ENCODE assay signal across 13 cellular contexts in genomic region chr14:93759781-93760307, GRCh38. TPM values are rescaled to one million over a fixed set of nuclear protein-coding genes. Genes with fewer than 3 reads are reported as not detected.
DNase-seq lines count a peak whose midpoint lies in the region; ATAC-seq and TF ChIP-seq lines count a peak whose summit lies in the region.
"Had no signal": no experiment of that assay in that cellular context is flagged by ENCODE, and none has a peak within 500 bp of the region (broad histone marks: within the 10 kb centered on the region; RNA-seq: fewer than 3 reads in every experiment).

No MANE protein-coding gene starts in this region.

- peak overlapping the region; percentile 6 for H3K4me3 ChIP-seq in left ventricle myocardium inferior
- peak overlapping the region; percentile 29 for H3K4me3 ChIP-seq in rectal smooth muscle tissue (ENCODE audit: low read length)
- H3K4me3 ChIP-seq: smooth muscle cell had no signal

- H3K27me3 ChIP-seq in left ventricle myocardium inferior (ENCODE audit: low read depth): no peaks in the 10 kb centered on the region
- no peaks in the 10 kb centered on the region for H3K27me3 ChIP-seq in rectal smooth muscle tissue (ENCODE audit: control insufficient read depth, insufficient read depth, low read length)

- no peak for TF ChIP-seq CTCF in left ventricle myocardium inferior (IDR thresholded peaks at IDR 0.05; ENCODE audit: borderline replicate concordance)

- no peak overlapping the region for H3K9ac ChIP-seq in rectal smooth muscle tissue (ENCODE audit: low read length)

- intact Hi-C loops in left ventricle myocardium inferior (cut with micrococcal nuclease): no loop called here

- DNase-seq in ELF-1 (ENCODE audit: low read depth, low spot score) (peak; percentile 32), SHP77 (lab: John Stamatoyannopoulos, UW) (peak; percentile 27 to 33), left ventricle myocardium inferior (peak; percentile 68), D341Med (ENCODE audit: low spot score) (no peak), A172 (ENCODE audit: low spot score) (no peak)
- no peak for DNase-seq in stimulated activated CD4-positive, alpha-beta T cell treated with anti-CD3 and anti-CD28 coated beads, Interleukin-1b, Interleukin-23, amount 100 ng/mL, for 48 hours
- DNase-seq: CD4-positive, CD25-positive, alpha-beta regulatory T cell; NCI-H526 treated with DMSO at 0.1 percent for 48 hours; stimulated activated naive CD4-positive, alpha-beta T cell; T-helper 1 cell had no signal

- H3K4me1 ChIP-seq in left ventricle myocardium inferior (peaks cover 37% of the 10 kb centered on the region), rectal smooth muscle tissue (ENCODE audit: control insufficient read depth, insufficient read depth, low read length) (peaks cover 51% of the 10 kb centered on the region)

- H3K36me3 ChIP-seq in left ventricle myocardium inferior: no peaks in the 10 kb centered on the region
- H3K36me3 ChIP-seq in rectal smooth muscle tissue (ENCODE audit: control insufficient read depth, insufficient read depth, low read length): no peaks in the 10 kb centered on the region

- ATAC-seq in GM19395 (IDR thresholded peaks at IDR 0.05; ENCODE audit: unreplicated experiment): no peak

- H3K9me3 ChIP-seq in left ventricle myocardium inferior (replicated peaks): no peaks in the 10 kb centered on the region

- H3K27ac ChIP-seq in left ventricle myocardium inferior (replicated peaks) (peak overlapping the region; percentile 69), rectal smooth muscle tissue (ENCODE audit: low read depth, low read length) (peak overlapping the region; percentile 95)

RNA-seq across cellular contexts. Expression of gene PRIMA1, which starts 28.4 kb away (rescaled TPM):
- total RNA-seq in left ventricle myocardium inferior: 7.3 TPM
- not detected in 2 replicates for total RNA-seq in A172 (2014; rRNA removed; shearing (Covaris generic))
- total RNA-seq: CD4-positive, CD25-positive, alpha-beta regulatory T cell; smooth muscle cell had no signal

Comparison
In these comparisons a context has a peak if more than half of its experiments do, and no peak if none do; other contexts are left out.
1. DNase-seq: peak in ELF-1 (single experiment), SHP77 (2 of 2) and left ventricle myocardium inferior (single experiment); none in stimulated activated CD4-positive, alpha-beta T cell treated with anti-CD3 and anti-CD28 coated beads, Interleukin-1b, Interleukin-23, amount 100 ng/mL, for 48 hours (single experiment), D341Med (single experiment) and A172 (single experiment).